Comparison of ENCODE assay signal across 11 cellular contexts in the genomic region with DNA sequence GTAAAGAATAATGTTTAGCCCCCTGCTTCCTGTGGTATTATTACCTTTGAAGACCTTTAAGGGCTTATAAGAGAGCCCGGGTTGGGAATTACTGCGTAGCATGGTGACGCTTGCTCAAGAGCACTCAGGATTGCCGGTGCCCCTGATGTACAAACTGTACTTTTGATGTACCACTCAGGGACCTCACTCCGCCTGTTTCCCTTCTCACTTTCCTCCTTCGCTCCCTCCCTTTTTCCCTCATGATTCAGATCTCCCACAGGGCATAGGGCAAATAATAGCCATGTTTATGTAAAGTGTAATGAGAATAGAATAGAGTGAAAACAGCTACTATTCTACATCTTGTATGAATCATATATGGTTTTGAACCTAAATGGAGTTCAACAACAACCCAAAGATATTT.
DNase-seq lines count a peak whose midpoint lies in the region; ATAC-seq, FAIRE-seq and TF ChIP-seq lines count a peak whose summit lies in the region.
"Had no signal": no experiment of that assay in that cellular context is flagged by ENCODE, and none has a peak within 500 bp of the region (broad histone marks: within the 10 kb centered on the region; RNA-seq: fewer than 3 reads in every experiment).

No MANE protein-coding gene starts in this region.

- no peak for FAIRE-seq in GM12891 (lab: Jason Lieb, UNC)

- no peak overlapping the region for H3K27ac ChIP-seq in OCI-LY3 (ENCODE audit: low read length)
- peak overlapping the region; percentile 82 for H3K27ac ChIP-seq in parathyroid adenoma
- H3K27ac ChIP-seq in PC-9 = no peak overlapping the region

- no peaks in the 10 kb centered on the region for H3K36me3 ChIP-seq in OCI-LY3 (replicated peaks; ENCODE audit: low read depth, low read length)
- H3K36me3 ChIP-seq in parathyroid adenoma (ENCODE audit: control insufficient read depth, insufficient read depth, low read length) = no peaks in the 10 kb centered on the region
- no peaks in the 10 kb centered on the region for H3K36me3 ChIP-seq in PC-9 (ENCODE audit: low read depth)
- H3K36me3 ChIP-seq: thoracic aorta had no signal

- H2AFZ ChIP-seq in OCI-LY3 (ENCODE audit: low read depth, low read length) (peak overlapping the region; percentile 84), parathyroid adenoma (peak overlapping the region; percentile 8), PC-9 (no peak overlapping the region)

- H3K9ac ChIP-seq in OCI-LY3 (ENCODE audit: low read length) = no peak overlapping the region
- H3K9ac ChIP-seq in parathyroid adenoma = no peak overlapping the region

- H3K9me3 ChIP-seq in OCI-LY3 (ENCODE audit: insufficient read depth, low read length) (no peaks in the 10 kb centered on the region), parathyroid adenoma (ENCODE audit: control insufficient read depth, low read length) (no peaks in the 10 kb centered on the region), PC-9 (ENCODE audit: insufficient read depth, low read depth) (no peaks in the 10 kb centered on the region)
- H3K9me3 ChIP-seq: thoracic aorta had no signal

- TF ChIP-seq POLR2A in GM12891 (IDR thresholded peaks at IDR 0.05; ENCODE audit: low read depth, low read length) = no peak

- CTCF ChIA-PET in PC-9 (lab: Charles Lee) = no interaction called here

- no peaks in the 10 kb centered on the region for H3F3A ChIP-seq in PC-9 (ENCODE audit: insufficient read depth, low read depth)

- H4K20me1 ChIP-seq in OCI-LY3 (ENCODE audit: insufficient read depth, low read length) (no peaks in the 10 kb centered on the region), PC-9 (ENCODE audit: insufficient read depth) (no peaks in the 10 kb centered on the region)

- POLR2A ChIA-PET in PC-9 (lab: Charles Lee; ENCODE audit: unreplicated experiment) = no interaction called here

- H3K4me2 ChIP-seq in OCI-LY3 (ENCODE audit: low read length) = peak overlapping the region; percentile 61
- H3K4me2 ChIP-seq in parathyroid adenoma (ENCODE audit: low read length) = no peak overlapping the region
- no peak overlapping the region for H3K4me2 ChIP-seq in PC-9

- H3K9me2 ChIP-seq in PC-9 (ENCODE audit: insufficient read depth) = no peaks in the 10 kb centered on the region

- H3K4me3 ChIP-seq in OCI-LY3 (ENCODE audit: low read length) (no peak overlapping the region), parathyroid adenoma (ENCODE audit: low read depth, low read length) (no peak overlapping the region), PC-9 (no peak overlapping the region)
- H3K4me3 ChIP-seq: thoracic aorta had no signal

- DNase-seq in DMS79 treated with DMSO at 0.1 percent for 48 hours (lab: John Stamatoyannopoulos, UW) (peak; percentile 84), Right ventricle myocardium superior (no peak), GM12891 (ENCODE audit: insufficient read length, low spot score) (no peak), cerebellar nuclear complex (lab: John Stamatoyannopoulos, UW) (no peak), PC-9 (no peak)
- DNase-seq: activated CD4-positive, alpha-beta T cell treated with anti-CD3 and anti-CD28 coated beads for 48 hours; SIG-M5 had no signal

- H3K4me1 ChIP-seq in OCI-LY3 (ENCODE audit: low read length) (peaks cover 10% of the 10 kb centered on the region), parathyroid adenoma (peaks cover 59% of the 10 kb centered on the region), PC-9 (replicated peaks; ENCODE audit: insufficient read depth) (no peaks in the 10 kb centered on the region)

- H3K79me2 ChIP-seq in OCI-LY3 (ENCODE audit: low read length) (no peaks in the 10 kb centered on the region), parathyroid adenoma (no peaks in the 10 kb centered on the region), PC-9 (ENCODE audit: low read depth) (no peaks in the 10 kb centered on the region)

- H3K27me3 ChIP-seq in OCI-LY3 (ENCODE audit: low read depth, low read length) (no peaks in the 10 kb centered on the region), parathyroid adenoma (ENCODE audit: control insufficient read depth, insufficient read depth, low read length) (no peaks in the 10 kb centered on the region), PC-9 (ENCODE audit: insufficient read depth, low read depth) (no peaks in the 10 kb centered on the region)

- ATAC-seq in Right ventricle myocardium superior (ENCODE audit: poor library complexity) = peak; percentile 63
- no peak for ATAC-seq in GM19467 (IDR thresholded peaks at IDR 0.05; ENCODE audit: unreplicated experiment)

- TF ChIP-seq CTCF in OCI-LY3 (IDR thresholded peaks at IDR 0.05; ENCODE audit: low read depth, low read length) (no peak), parathyroid adenoma (IDR thresholded peaks at IDR 0.05) (no peak), PC-9 (conservative IDR thresholded peaks at IDR 0.05) (no peak)

- intact Hi-C loops in Right ventricle myocardium superior (cut with DNase I) (no loop called here), PC-9 (cut with micrococcal nuclease; ENCODE audit: unreplicated experiment) (no loop called here)

- BruUV-seq in PC-9 (replicated peaks; lab: Mats Ljungman, UMichigan) = no TSS peak

TF ChIP-seq in GM12891, 5 proteins besides CTCF, POLR2A, EP300 and RAD21:
- TF ChIP-seq POU2F2 (IDR thresholded peaks at IDR 0.05; ENCODE audit: low read depth, low read length) (no peak), TAF1 (IDR thresholded peaks at IDR 0.05; ENCODE audit: low read depth, low read length) (no peak), PAX5 (IDR thresholded peaks at IDR 0.05; ENCODE audit: insufficient read depth, low read length, severe bottlenecking) (no peak), POLR2AphosphoS5 (IDR thresholded peaks at IDR 0.05; ENCODE audit: low read depth, low read length) (no peak), SPI1 (IDR thresholded peaks at IDR 0.05; ENCODE audit: low read depth, low read length) (no peak)
TF ChIP-seq in GM12891: peak in this region for 0.
